ENCODE assay signal across 22 cellular contexts in genomic region chr15:43102181-43102580, GRCh38.
"Had no signal": no experiment of that assay in that cellular context is flagged by ENCODE, and none has a peak within 500 bp of the region (broad histone marks: within the 10 kb centered on the region; RNA-seq: fewer than 3 reads in every experiment).

No MANE protein-coding gene starts in this region.

- H3K27ac Mint-ChIP-seq: activated naive CD4-positive, alpha-beta T cell treated with anti-CD3 and anti-CD28 coated beads for 36 hours; memory B cell; progenitor cell of endocrine pancreas; stimulated activated naive CD8-positive, alpha-beta T cell treated with anti-CD3 and anti-CD28 coated beads, Interleukin-15, Interleukin-2, amounts not matched to agents 100 ng/mL and 50 ng/mL, for 24 hours; T-helper 2 cell treated with Interferon-gamma antibody and Interleukin-4, amounts not matched to agents 5 μg/mL and 100 μg/mL, for 36 hours had no signal

- H3K27me3 ChIP-seq: ascending aorta, brain microvascular endothelial cell, esophagus squamous epithelium, heart left ventricle, thyroid gland, upper lobe of right lung had no signal

- H3K4me3 ChIP-seq: ascending aorta, esophagus squamous epithelium, heart left ventricle, thyroid gland, upper lobe of right lung had no signal

- H3K36me3 ChIP-seq: thyroid gland had no signal

- H3K4me3 Mint-ChIP-seq: activated naive CD4-positive, alpha-beta T cell treated with anti-CD3 and anti-CD28 coated beads for 36 hours; activated T-cell treated with anti-CD3 and anti-CD28 coated beads, Interleukin-2, amount 50 U/mL, for 4 hours; memory B cell; stimulated activated naive CD8-positive, alpha-beta T cell treated with anti-CD3 and anti-CD28 coated beads, Interleukin-15, Interleukin-2, amounts not matched to agents 100 ng/mL and 50 ng/mL, for 24 hours; T-helper 2 cell treated with Interferon-gamma antibody and Interleukin-4, amounts not matched to agents 5 μg/mL and 100 μg/mL, for 36 hours had no signal

- H3K9me3 ChIP-seq: ascending aorta, esophagus squamous epithelium, heart left ventricle, thyroid gland, upper lobe of right lung had no signal

- ATAC-seq: activated T-cell treated with anti-CD3 and anti-CD28 coated beads, Interleukin-2, amount 50 U/mL, for 4 hours; effector memory CD8-positive, alpha-beta T cell; heart left ventricle; left cardiac atrium; naive thymus-derived CD8-positive, alpha-beta T cell; SK-N-SH treated with all-trans-retinoic acid at 6 μM for 48 hours; upper lobe of right lung had no signal

- DNase-seq: activated CD4-positive, CD25-positive, alpha-beta regulatory T cell treated with anti-CD3 and anti-CD28 coated beads, Interleukin-2, amount 50 U/mL, for 72 hours; activated effector memory CD4-positive, alpha-beta T cell treated with Interleukin-2 at 50 U/mL for 16 hours; activated naive CD4-positive, alpha-beta T cell treated with anti-CD3 and anti-CD28 coated beads for 36 hours; activated T-cell treated with anti-CD3 and anti-CD28 coated beads, Interleukin-2, amount 50 U/mL, for 4 hours; brain microvascular endothelial cell; central memory CD4-positive, alpha-beta T cell; effector memory CD8-positive, alpha-beta T cell; esophagus squamous epithelium; heart left ventricle; islet precursor cell; left cardiac atrium; naive thymus-derived CD8-positive, alpha-beta T cell; substantia nigra; thyroid gland; upper lobe of right lung; WERI-Rb-1 had no signal

- H3K27ac ChIP-seq: ascending aorta, brain microvascular endothelial cell, heart left ventricle, thyroid gland, upper lobe of right lung, WERI-Rb-1 had no signal

- H3K27me3 Mint-ChIP-seq: effector memory CD8-positive, alpha-beta T cell; memory B cell; naive thymus-derived CD8-positive, alpha-beta T cell; progenitor cell of endocrine pancreas; stimulated activated naive CD8-positive, alpha-beta T cell treated with anti-CD3 and anti-CD28 coated beads, Interleukin-15, Interleukin-2, amounts not matched to agents 100 ng/mL and 50 ng/mL, for 24 hours had no signal

- H3K9me3 Mint-ChIP-seq: activated naive CD4-positive, alpha-beta T cell treated with anti-CD3 and anti-CD28 coated beads for 36 hours; activated T-cell treated with anti-CD3 and anti-CD28 coated beads, Interleukin-2, amount 50 U/mL, for 4 hours; effector memory CD8-positive, alpha-beta T cell; memory B cell; naive thymus-derived CD8-positive, alpha-beta T cell; stimulated activated naive CD8-positive, alpha-beta T cell treated with anti-CD3 and anti-CD28 coated beads, Interleukin-15, Interleukin-2, amounts not matched to agents 100 ng/mL and 50 ng/mL, for 24 hours; T-helper 2 cell treated with Interferon-gamma antibody and Interleukin-4, amounts not matched to agents 5 μg/mL and 100 μg/mL, for 36 hours had no signal
